ENCODE assay signal across 8 cellular contexts in genomic region chr9:70260007-70260443, GRCh38. TPM values are rescaled to one million over a fixed set of nuclear protein-coding genes. Genes with fewer than 3 reads are reported as not detected.
DNase-seq lines count a peak whose midpoint lies in the region; TF ChIP-seq lines count a peak whose summit lies in the region.

No MANE protein-coding gene starts in this region.

- H3K4ac ChIP-seq in trophoblast cell (ENCODE audit: low read depth, low read length) = peak overlapping the region; percentile 86

- no peak overlapping the region for H3K14ac ChIP-seq in trophoblast cell (ENCODE audit: low read length)

- H3K4me2 ChIP-seq in trophoblast cell (ENCODE audit: low read length) = peak overlapping the region; percentile 89

- H2BK120ac ChIP-seq in trophoblast cell (ENCODE audit: insufficient read depth, low read length, poor library complexity) = no peak overlapping the region

- no peak overlapping the region for H3K9ac ChIP-seq in trophoblast cell (ENCODE audit: low read length)

- intact Hi-C loops in esophagus squamous epithelium (cut with DNase I) = no loop called here

- H3K4me1 ChIP-seq in SJCRH30 = peaks cover 16% of the 10 kb centered on the region
- peaks cover 26 to 76% (median 38%) of the 10 kb centered on the region in 3 donors for H3K4me1 ChIP-seq in esophagus squamous epithelium
- peaks cover 6 to 16% of the 10 kb centered on the region in 2 experiments for H3K4me1 ChIP-seq in trophoblast cell (ENCODE audit: control insufficient read depth in 1 of 2, insufficient read depth in 2 of 2, low read length in 2 of 2)

- no peak overlapping the region for H2AK5ac ChIP-seq in trophoblast cell (ENCODE audit: low read length)

- 68 to 77% methylated on average over 28 to 30 of the region's 30 CpGs for WGBS in esophagus squamous epithelium, 2 donors
- WGBS in trophoblast cell (ENCODE audit: extremely low coverage, insufficient coverage, insufficient read length) = no CpG with 5 or more reads among the region's 30 CpGs

- no peak for TF ChIP-seq POLR2A in esophagus squamous epithelium (IDR thresholded peaks at IDR 0.05)

- H2AFZ ChIP-seq in trophoblast cell (ENCODE audit: insufficient read depth, low read length, poor library complexity) = no peak overlapping the region

- H3K4me3 ChIP-seq in GM06990 (replicated peaks; ENCODE audit: low read depth, low read length) (peak overlapping the region; percentile 85), SJCRH30 (peak overlapping the region; percentile 83), esophagus squamous epithelium (peak overlapping the region; percentile 80 to 89 (median 84)), trophoblast cell (ENCODE audit: low read depth, low read length) (peak overlapping the region; percentile 50)

- no peak overlapping the region for H3K23ac ChIP-seq in trophoblast cell (ENCODE audit: low read length)

- H2BK12ac ChIP-seq in trophoblast cell (ENCODE audit: low read length) = no peak overlapping the region

- peaks cover 19% of the 10 kb centered on the region for H3K79me1 ChIP-seq in trophoblast cell (ENCODE audit: low read length)

- no peak for TF ChIP-seq CTCF in GM06990 (IDR thresholded peaks at IDR 0.05; ENCODE audit: insufficient read depth, low read length, poor library complexity, severe bottlenecking)
- TF ChIP-seq CTCF in esophagus squamous epithelium (IDR thresholded peaks at IDR 0.05) = no peak

- H4K12ac ChIP-seq in trophoblast cell (ENCODE audit: low read depth, low read length) = no peak overlapping the region

- H3K27ac ChIP-seq in SJCRH30 = no peak overlapping the region
- peak overlapping the region in 3 of 4 donors; percentile 98 for H3K27ac ChIP-seq in esophagus squamous epithelium
- H3K27ac ChIP-seq in trophoblast cell (ENCODE audit: low read depth, low read length) = no peak overlapping the region

- no peak overlapping the region for H3K18ac ChIP-seq in trophoblast cell (ENCODE audit: low read length)

- H3K27me3 ChIP-seq in GM06990 (replicated peaks; ENCODE audit: control insufficient read depth, insufficient read depth, low read length) (no peaks in the 10 kb centered on the region), SJCRH30 (no peaks in the 10 kb centered on the region), esophagus squamous epithelium (no peaks in the 10 kb centered on the region), trophoblast cell (ENCODE audit: insufficient read depth, low read length) (no peaks in the 10 kb centered on the region)

- DNase-seq in GM06990 (ENCODE audit: extremely low read depth, insufficient read length) (no peak), SJCRH30 (no peak), esophagus squamous epithelium (lab: John Stamatoyannopoulos, UW) (no peak), trophoblast cell (peak; percentile 70 to 85), 8988T (no peak), NCI-H1930 (lab: John Stamatoyannopoulos, UW) (no peak), dermis blood vessel endothelial cell (no peak), NCI-H1417 treated with DMSO at 0.1 percent for 48 hours (lab: John Stamatoyannopoulos, UW) (no peak)

- no peak overlapping the region for H4K91ac ChIP-seq in trophoblast cell (ENCODE audit: low read depth, low read length)

- H3K36me3 ChIP-seq in GM06990 (ENCODE audit: control insufficient read depth, insufficient read depth, low read length) = no peaks in the 10 kb centered on the region; the same call in 1 of the 2 replicates
- H3K36me3 ChIP-seq in SJCRH30 = peaks cover 41% of the 10 kb centered on the region
- H3K36me3 ChIP-seq in esophagus squamous epithelium = peaks cover 0 to 10% (median 9%) of the 10 kb centered on the region in 3 donors
- H3K36me3 ChIP-seq in trophoblast cell (ENCODE audit: control insufficient read depth in 1 of 2, insufficient read depth in 2 of 2, low read length in 2 of 2) = peaks cover 5 to 6% of the 10 kb centered on the region in 2 experiments

- H2BK5ac ChIP-seq in trophoblast cell (ENCODE audit: low read depth, low read length, poor library complexity) = no peak overlapping the region

- H4K8ac ChIP-seq in trophoblast cell (ENCODE audit: low read depth, low read length) = no peak overlapping the region

- H3K79me2 ChIP-seq in trophoblast cell (ENCODE audit: control insufficient read depth, insufficient read depth, low read length, poor library complexity) = peaks cover 20% of the 10 kb centered on the region

- H3K9me3 ChIP-seq in SJCRH30 (replicated peaks) (no peaks in the 10 kb centered on the region), esophagus squamous epithelium (no peaks in the 10 kb centered on the region), trophoblast cell (ENCODE audit: insufficient read depth, low read depth, low read length) (no peaks in the 10 kb centered on the region)

RNA-seq across cellular contexts. Expression of gene SMC5, which starts 1.2 kb away (rescaled TPM):
- 56.8 and 65.0 TPM in 2 replicates for total RNA-seq in SJCRH30 (2014; rRNA removed; shearing (Covaris generic))
- total RNA-seq in esophagus squamous epithelium (10 to 100 TPM; 16.5 to 36.0 (median 23.9) TPM), dermis blood vessel endothelial cell (20.4 and 24.4 TPM in 2 replicates)
- polyA plus RNA-seq in trophoblast cell (2013) = 18.3 and 18.9 TPM in 2 replicates

Comparison
In these comparisons a context has a peak if more than half of its experiments do, and no peak if none do; other contexts are left out.
1. DNase-seq: peak in trophoblast cell (2 of 2); none in GM06990 (single experiment), SJCRH30 (0 of 2), esophagus squamous epithelium (single experiment), 8988T (single experiment), NCI-H1930 (0 of 2), dermis blood vessel endothelial cell (single experiment) and NCI-H1417 treated with DMSO at 0.1 percent for 48 hours (single experiment).
2. H3K27ac ChIP-seq: peak in esophagus squamous epithelium (3 of 4); none in SJCRH30 (single experiment) and trophoblast cell (single experiment).
3. Peak in every context shown above with its lines, with median percentiles within 50 percentile points of each other: H3K4me3 ChIP-seq.